In genomic region chr2:24659862-24660261, GRCh38 we compare ENCODE assay signal across 17 cellular contexts.
DNase-seq lines count a peak whose midpoint lies in the region; TF ChIP-seq lines count a peak whose summit lies in the region.
"Had no signal": no experiment of that assay in that cellular context is flagged by ENCODE, and none has a peak within 500 bp of the region (broad histone marks: within the 10 kb centered on the region; RNA-seq: fewer than 3 reads in every experiment).

No MANE protein-coding gene starts in this region.

- no peak overlapping the region for H2AFZ ChIP-seq in neural cell (ENCODE audit: low read depth, low read length)

- no peaks in the 10 kb centered on the region for H3K79me2 ChIP-seq in neural cell (replicated peaks; ENCODE audit: insufficient read depth, low read length)

- H3K9me2 ChIP-seq in neural cell (ENCODE audit: insufficient read depth, low read length) = no peaks in the 10 kb centered on the region

- H4K20me1 ChIP-seq in neural cell (ENCODE audit: insufficient read depth) = no peaks in the 10 kb centered on the region

- peak; percentile 23 for TF ChIP-seq RAD21 in neural cell (conservative IDR thresholded peaks at IDR 0.05)

- no peaks in the 10 kb centered on the region for H3K9me3 ChIP-seq in neural cell (ENCODE audit: low read length)
- H3K9me3 ChIP-seq: SJCRH30 had no signal

- H3K27me3 ChIP-seq in neural cell (ENCODE audit: insufficient read depth, low read depth, low read length) = no peaks in the 10 kb centered on the region
- H3K27me3 ChIP-seq: SJCRH30 had no signal

- peaks cover 7% of the 10 kb centered on the region for H3K36me3 ChIP-seq in neural cell (ENCODE audit: insufficient read depth, low read length)

- peak; percentile 67 for TF ChIP-seq EP300 in neural cell (conservative IDR thresholded peaks at IDR 0.05; ENCODE audit: poor library complexity, severe bottlenecking)

- DNase-seq in NCI-H345 (lab: John Stamatoyannopoulos, UW) (peak; percentile 20), NCI-H345 treated with DMSO at 0.1 percent for 48 hours (lab: John Stamatoyannopoulos, UW; ENCODE audit: unreplicated experiment) (no peak), NCI-H187 (lab: John Stamatoyannopoulos, UW) (peak; percentile 36 to 83), NCI-H82 (lab: John Stamatoyannopoulos, UW) (peak; percentile 80), RPMI8226 (no peak), OCI-M2 (lab: John Stamatoyannopoulos, UW; ENCODE audit: unreplicated experiment) (no peak), COLO829 (ENCODE audit: low spot score) (no peak)
- DNase-seq: 8988T, C1 segment of cervical spinal cord, DMS53, HCEC 1CT, Kasumi-1, NCI-H1436, NCI-H2081 treated with DMSO at 0.1 percent for 48 hours, SJCRH30, T-cell had no signal

- no peak overlapping the region for H3K4me2 ChIP-seq in neural cell (ENCODE audit: low read length)

- H3K27ac ChIP-seq in neural cell (ENCODE audit: low read length) = peak overlapping the region; percentile 38
- H3K27ac ChIP-seq: SJCRH30 had no signal

- peaks cover 7% of the 10 kb centered on the region for H3F3A ChIP-seq in neural cell (ENCODE audit: insufficient read depth, low read length, poor library complexity, severe bottlenecking)

- no peak for TF ChIP-seq CTCF in neural cell (IDR thresholded peaks at IDR 0.05; ENCODE audit: poor library complexity, severe bottlenecking)

- H3K4me3 ChIP-seq in neural cell (ENCODE audit: low read length) = no peak overlapping the region
- H3K4me3 ChIP-seq: SJCRH30 had no signal

- no peak overlapping the region for H3K9ac ChIP-seq in neural cell (ENCODE audit: low read length)

TF ChIP-seq in neural cell, 6 proteins besides CTCF, POLR2A, EP300 and RAD21:
- TF ChIP-seq TAF1 (IDR thresholded peaks at IDR 0.05; ENCODE audit: low read depth) (no peak), POLR2AphosphoS5 (IDR thresholded peaks at IDR 0.05) (peak; percentile 39), REST (IDR thresholded peaks at IDR 0.05; ENCODE audit: borderline replicate concordance) (peak; percentile 18), MXI1 (conservative IDR thresholded peaks at IDR 0.05; ENCODE audit: poor library complexity, severe bottlenecking) (no peak)

Comparison
In these comparisons a context has a peak if more than half of its experiments do, and no peak if none do; other contexts are left out.
1. DNase-seq: peak in NCI-H345 (single experiment), NCI-H187 (2 of 2) and NCI-H82 (single experiment); none in NCI-H345 treated with DMSO at 0.1 percent for 48 hours (single experiment), RPMI8226 (single experiment), OCI-M2 (single experiment) and COLO829 (single experiment).